8 cellular contexts compared by ENCODE assay signal in genomic region chr5:126600631-126601511, GRCh38. TPM values are rescaled to one million over a fixed set of nuclear protein-coding genes. Genes with fewer than 3 reads are reported as not detected.
DNase-seq lines count a peak whose midpoint lies in the region; ATAC-seq and TF ChIP-seq lines count a peak whose summit lies in the region.

TSS of gene PHAX (plus strand) at chr5:126600947. CDS start at chr5:126600963, 16 bp downstream.

- no peaks in the 10 kb centered on the region for H3K27me3 ChIP-seq in SJSA1 (replicated peaks)
- no peaks in the 10 kb centered on the region for H3K27me3 ChIP-seq in testis

- H3K27ac ChIP-seq in SJSA1 (peak within 1 kb of the TSS; percentile 68), testis (peak within 1 kb of the TSS; percentile 85 to 92)

- peaks cover 45% of the 10 kb centered on the region for H3K36me3 ChIP-seq in SJSA1
- H3K36me3 ChIP-seq in testis (ENCODE audit: low read depth, missing control alignments): no peaks in the 10 kb centered on the region

- peak; percentile 97 for ATAC-seq in GM21723 (IDR thresholded peaks at IDR 0.05; ENCODE audit: unreplicated experiment)
- peak; percentile 98 for ATAC-seq in omental fat pad (ENCODE audit: low FRiP score)

- no peak for TF ChIP-seq CTCF in omental fat pad (IDR thresholded peaks at IDR 0.05)
- peak; percentile 62 to 68 (median 64) for TF ChIP-seq CTCF in testis (IDR thresholded peaks at IDR 0.05)

- H3K9me3 ChIP-seq in SJSA1 (replicated peaks) (no peaks in the 10 kb centered on the region; the same call in 1 of the 2 replicates), testis (no peaks in the 10 kb centered on the region)

- TF ChIP-seq POLR2A in testis (IDR thresholded peaks at IDR 0.05): no peak

- intact Hi-C loops in testis (cut with DNase I; ENCODE audit: low total_unique reads): no loop called here

- H3K4me1 ChIP-seq in SJSA1 (replicated peaks) (peaks cover 21% of the 10 kb centered on the region), testis (peaks cover 9% of the 10 kb centered on the region)

- peak; percentile 82 for DNase-seq in EL
- DNase-seq in KG1 (lab: John Stamatoyannopoulos, UW): peak; percentile 13
- peak; percentile 83 to 84 for DNase-seq in SJSA1 (ENCODE audit: low read depth in 1 of 2, low spot score in 2 of 2)
- peak; percentile 77 for DNase-seq in activated naive CD4-positive, alpha-beta T cell treated with Interleukin-2 at 50 U/mL for 16 hours
- DNase-seq in germinal center (ENCODE audit: low spot score): peak; percentile 85
- DNase-seq in omental fat pad (ENCODE audit: low spot score): peak; percentile 38
- DNase-seq in testis: peak; percentile 85

- H3K4me3 ChIP-seq in SJSA1: peak within 1 kb of the TSS; percentile 95
- H3K4me3 ChIP-seq in testis: peak within 1 kb of the TSS; percentile 90 to 99

- WGBS in testis, 2 donors: 2% methylated on average over 72 to 78 of the region's 79 CpGs

RNA-seq across cellular contexts. Expression of gene PHAX, which starts in this region (rescaled TPM):
- total RNA-seq in SJSA1 (2014; rRNA removed; shearing (Covaris generic)): 94.9 and 147 TPM in 2 replicates
- total RNA-seq in omental fat pad (10 to 100 TPM; 29.7 to 50.4 (median 34.3) TPM), testis (10 to 100 TPM; 48.9 to 55.6 TPM)
- polyA plus RNA-seq in testis (ENCODE audit: insufficient read depth, low read depth, low replicate concordance): 21.2 TPM

Comparison
In these comparisons a context has a peak if more than half of its experiments do, and no peak if none do; other contexts are left out.
1. Peak in every context shown above with its lines: DNase-seq, ATAC-seq, H3K4me3 ChIP-seq and H3K27ac ChIP-seq.
2. DNase-seq: peak in every context shown above with its lines; median percentile 85 in germinal center; 85 in testis; 84 in SJSA1; 82 in EL; 77 in activated naive CD4-positive, alpha-beta T cell treated with Interleukin-2 at 50 U/mL for 16 hours; 38 in omental fat pad; 13 in KG1.
3. CTCF ChIP-seq: peak in testis (3 of 3); none in omental fat pad (0 of 3).